In genomic region chr12:28872654-28873268, GRCh38 we compare ENCODE assay signal across 9 cellular contexts.
A peak's percentile ranks its signal among the peaks of the same experiment; 100 is the strongest.
DNase-seq lines count a peak whose midpoint lies in the region; ATAC-seq, FAIRE-seq and TF ChIP-seq lines count a peak whose summit lies in the region.
"Had no signal": no experiment of that assay in that cellular context is flagged by ENCODE, and none has a peak within 500 bp of the region (broad histone marks: within the 10 kb centered on the region; RNA-seq: fewer than 3 reads in every experiment).

No MANE protein-coding gene starts in this region.

- H3K9ac ChIP-seq in keratinocyte (ENCODE audit: control insufficient read depth, extremely low read depth, insufficient read depth, low read length) = no peak overlapping the region

- no peaks in the 10 kb centered on the region for H3K79me2 ChIP-seq in keratinocyte (ENCODE audit: control insufficient read depth, insufficient read depth, low read length)

- no peaks in the 10 kb centered on the region for H3K36me3 ChIP-seq in keratinocyte (ENCODE audit: control insufficient read depth in 2 of 2, extremely low read depth in 1 of 2, insufficient read depth in 2 of 2, low read length in 2 of 2)
- H3K36me3 ChIP-seq in tibial artery = no peaks in the 10 kb centered on the region
- H3K36me3 ChIP-seq: thoracic aorta had no signal

- peak; percentile 57 to 77 for TF ChIP-seq CTCF in brain (conservative IDR thresholded peaks at IDR 0.05)
- peak; percentile 75 to 82 (median 80) for TF ChIP-seq CTCF in keratinocyte (optimal IDR thresholded peaks at IDR 0.05 in 1 of 3, IDR thresholded peaks at IDR 0.05 in 1 of 3, conservative IDR thresholded peaks at IDR 0.05 in 1 of 3; ENCODE audit: extremely low read depth in 1 of 3, insufficient read depth in 2 of 3, low read length in 3 of 3)
- peak; percentile 23 to 27 for TF ChIP-seq CTCF in tibial artery (IDR thresholded peaks at IDR 0.05)

- ATAC-seq in HG03342 (IDR thresholded peaks at IDR 0.05; ENCODE audit: unreplicated experiment) = peak; percentile 56

- intact Hi-C loops in tibial artery (cut with DNase I; ENCODE audit: low total_unique reads) = no loop called here

- H2AFZ ChIP-seq in keratinocyte (ENCODE audit: control insufficient read depth, low read length) = no peak overlapping the region

- H3K4me2 ChIP-seq in keratinocyte (ENCODE audit: control insufficient read depth, extremely low read depth, insufficient read depth, low read depth, low read length) = no peak overlapping the region

- FAIRE-seq in keratinocyte (lab: Jason Lieb, UNC) = peak; percentile 88

- no peak overlapping the region for H3K27ac Mint-ChIP-seq in brain
- no peak overlapping the region for H3K27ac Mint-ChIP-seq in T-helper 2 cell treated with Interferon-gamma antibody and Interleukin-4, amounts not matched to agents 5 μg/mL and 100 μg/mL, for 36 hours

- no peaks in the 10 kb centered on the region for H3K4me1 Mint-ChIP-seq in brain
- H3K4me1 Mint-ChIP-seq in T-helper 2 cell treated with Interferon-gamma antibody and Interleukin-4, amounts not matched to agents 5 μg/mL and 100 μg/mL, for 36 hours (ENCODE audit: low read depth) = no peaks in the 10 kb centered on the region

- no peak overlapping the region for H3K27ac ChIP-seq in keratinocyte (ENCODE audit: control insufficient read depth, insufficient read depth, low read length)
- no peak overlapping the region for H3K27ac ChIP-seq in tibial artery
- H3K27ac ChIP-seq: thoracic aorta had no signal

- no peaks in the 10 kb centered on the region for H3K9me1 ChIP-seq in keratinocyte (ENCODE audit: control insufficient read depth, extremely low read depth, insufficient read depth, low read length)

- dilution Hi-C loops in keratinocyte (cut with MboI; ENCODE audit: extremely low pct_ligation_motif_present, low sequenced_read_pairs) = no loop called here

- no peaks in the 10 kb centered on the region for H3K9me3 Mint-ChIP-seq in brain
- H3K9me3 Mint-ChIP-seq in T-helper 2 cell treated with Interferon-gamma antibody and Interleukin-4, amounts not matched to agents 5 μg/mL and 100 μg/mL, for 36 hours = no peaks in the 10 kb centered on the region

- H3K4me3 ChIP-seq in keratinocyte (ENCODE audit: control insufficient read depth in 2 of 3, extremely low read depth in 1 of 3, insufficient read depth in 2 of 3, low read depth in 1 of 3, low read length in 3 of 3) (no peak overlapping the region), tibial artery (no peak overlapping the region)
- H3K4me3 ChIP-seq: thoracic aorta had no signal

- no peak overlapping the region for H3K4me3 Mint-ChIP-seq in brain
- H3K4me3 Mint-ChIP-seq in T-helper 2 cell treated with Interferon-gamma antibody and Interleukin-4, amounts not matched to agents 5 μg/mL and 100 μg/mL, for 36 hours = no peak overlapping the region

- H3K36me3 Mint-ChIP-seq in brain = no peaks in the 10 kb centered on the region
- no peaks in the 10 kb centered on the region for H3K36me3 Mint-ChIP-seq in T-helper 2 cell treated with Interferon-gamma antibody and Interleukin-4, amounts not matched to agents 5 μg/mL and 100 μg/mL, for 36 hours (ENCODE audit: low read depth)

- peaks cover 7% of the 10 kb centered on the region for H3K27me3 Mint-ChIP-seq in brain
- H3K27me3 Mint-ChIP-seq in T-helper 2 cell treated with Interferon-gamma antibody and Interleukin-4, amounts not matched to agents 5 μg/mL and 100 μg/mL, for 36 hours (ENCODE audit: low read depth) = no peaks in the 10 kb centered on the region

- H3K27me3 ChIP-seq in keratinocyte (ENCODE audit: control insufficient read depth, extremely low read depth, insufficient read depth, low read length) = no peaks in the 10 kb centered on the region
- H3K27me3 ChIP-seq in tibial artery = no peaks in the 10 kb centered on the region

- no peaks in the 10 kb centered on the region for H4K20me1 ChIP-seq in keratinocyte (ENCODE audit: control insufficient read depth, extremely low read depth, insufficient read depth, low read length)

- H3K4me1 ChIP-seq in keratinocyte (ENCODE audit: control insufficient read depth, extremely low read depth, insufficient read depth, low read length) (peaks cover 36% of the 10 kb centered on the region), tibial artery (no peaks in the 10 kb centered on the region)

- no peaks in the 10 kb centered on the region for H3K9me3 ChIP-seq in keratinocyte (ENCODE audit: control insufficient read depth, low read depth, low read length)
- no peaks in the 10 kb centered on the region for H3K9me3 ChIP-seq in tibial artery
- H3K9me3 ChIP-seq: thoracic aorta had no signal

- peak in 2 of 3 donors; percentile 1 to 18 for DNase-seq in stimulated activated CD4-positive, alpha-beta T cell treated with anti-CD3 and anti-CD28 coated beads, Interleukin-12 subunit alpha, Interleukin-12 subunit beta, amount 100 ng/mL, for 48 hours (ENCODE audit: low read depth in 2 of 3, low spot score in 1 of 3)
- DNase-seq in stimulated activated CD4-positive, alpha-beta T cell treated with anti-CD3 and anti-CD28 coated beads, Interleukin-12 subunit alpha, Interleukin-12 subunit beta, amount 100 ng/mL, for 4 hours = no peak
- DNase-seq in NCI-H526 treated with DMSO at 0.1 percent for 48 hours (lab: John Stamatoyannopoulos, UW) (peak; percentile 41), keratinocyte (ENCODE audit: low read depth, low spot score) (peak; percentile 40), tibial artery (no peak)
- DNase-seq in T-helper 2 cell treated with Interferon-gamma antibody and Interleukin-4, amounts not matched to agents 5 μg/mL and 100 μg/mL, for 36 hours (ENCODE audit: low spot score) = no peak

Comparison
In these comparisons a context has a peak if more than half of its experiments do, and no peak if none do; other contexts are left out.
1. DNase-seq: peak in stimulated activated CD4-positive, alpha-beta T cell treated with anti-CD3 and anti-CD28 coated beads, Interleukin-12 subunit alpha, Interleukin-12 subunit beta, amount 100 ng/mL, for 48 hours (2 of 3), NCI-H526 treated with DMSO at 0.1 percent for 48 hours (single experiment) and keratinocyte (single experiment); none in stimulated activated CD4-positive, alpha-beta T cell treated with anti-CD3 and anti-CD28 coated beads, Interleukin-12 subunit alpha, Interleukin-12 subunit beta, amount 100 ng/mL, for 4 hours (single experiment), tibial artery (0 of 2) and T-helper 2 cell treated with Interferon-gamma antibody and Interleukin-4, amounts not matched to agents 5 μg/mL and 100 μg/mL, for 36 hours (single experiment).
2. CTCF ChIP-seq: peak in every context shown above with its lines; median percentile 80 in keratinocyte; 67 in brain; 25 in tibial artery.